ENCODE assay signal across 8 cellular contexts in the genomic region with DNA sequence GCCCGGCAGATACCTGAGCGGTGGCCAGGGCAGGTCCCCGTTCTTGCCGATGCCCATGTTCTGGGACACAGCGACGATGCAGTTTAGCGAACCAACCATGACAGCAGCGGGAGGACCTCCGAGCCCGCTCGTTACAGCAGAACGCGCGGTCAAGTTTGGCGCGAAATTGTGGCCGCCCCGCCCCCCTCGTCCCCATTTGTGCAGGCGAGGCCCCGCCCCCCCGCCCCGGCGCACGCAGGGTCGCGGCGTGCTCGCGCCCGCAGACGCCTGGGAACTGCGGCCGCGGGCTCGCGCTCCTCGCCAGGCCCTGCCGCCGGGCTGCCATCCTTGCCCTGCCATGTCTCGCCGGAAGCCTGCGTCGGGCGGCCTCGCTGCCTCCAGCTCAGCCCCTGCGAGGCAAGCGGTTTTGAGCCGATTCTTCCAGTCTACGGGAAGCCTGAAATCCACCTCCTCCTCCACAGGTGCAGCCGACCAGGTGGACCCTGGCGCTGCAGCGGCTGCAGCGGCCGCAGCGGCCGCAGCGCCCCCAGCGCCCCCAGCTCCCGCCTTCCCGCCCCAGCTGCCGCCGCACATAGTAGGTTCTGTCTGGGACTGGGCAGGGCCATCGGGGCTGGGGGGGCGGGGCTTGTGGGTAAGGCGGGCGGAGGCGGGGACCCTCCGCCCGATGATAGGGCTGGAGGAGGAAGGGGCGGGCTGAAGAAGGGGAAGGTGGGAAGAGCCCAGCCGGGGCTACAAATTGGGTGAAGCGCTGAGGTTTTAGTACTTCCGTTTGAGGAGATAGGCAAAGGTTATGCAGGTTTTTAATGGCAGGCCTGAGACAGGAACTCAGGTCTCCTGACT. TPM values are rescaled to one million over a fixed set of nuclear protein-coding genes. Genes with fewer than 3 reads are reported as not detected.
DNase-seq lines count a peak whose midpoint lies in the region; ATAC-seq, FAIRE-seq and TF ChIP-seq lines count a peak whose summit lies in the region.

A gene (minus strand): TSS at position 593 of the 840 bp plus-strand sequence. CDS start 494 bp downstream, at position 99.
A gene (plus strand): TSS at position 262 of the 840 bp plus-strand sequence. CDS start 76 bp downstream, at position 338.

- peak within 1 kb of the TSS; percentile 87 for H3K4me3 Mint-ChIP-seq in T-helper 17 cell

- peak; percentile 89 for TF ChIP-seq POLR2A in GM12891 (IDR thresholded peaks at IDR 0.05; ENCODE audit: low read depth, low read length)
- TF ChIP-seq POLR2A in prostate gland (IDR thresholded peaks at IDR 0.05): no peak

- no peaks in the 10 kb centered on the region for H3K27me3 ChIP-seq in right atrium auricular region
- H3K27me3 ChIP-seq in prostate gland (replicated peaks; ENCODE audit: insufficient read depth): no peaks in the 10 kb centered on the region

- ATAC-seq in HG02884 (IDR thresholded peaks at IDR 0.05; ENCODE audit: unreplicated experiment) (peak; percentile 29), T-helper 17 cell (peak; percentile 79)

- H3K27ac Mint-ChIP-seq in T-helper 17 cell: peak within 1 kb of the TSS; percentile 68

- H3K9me3 ChIP-seq in T-helper 17 cell (ENCODE audit: control insufficient read depth, low read length, poor library complexity, severe bottlenecking) (no peaks in the 10 kb centered on the region), right atrium auricular region (no peaks in the 10 kb centered on the region), prostate gland (no peaks in the 10 kb centered on the region)

- H3K36me3 ChIP-seq in right atrium auricular region (peaks cover 13% of the 10 kb centered on the region), prostate gland (no peaks in the 10 kb centered on the region)

- DNase-seq in GM12891 (ENCODE audit: insufficient read length, low spot score) (peak; percentile 84), NCI-H187 (lab: John Stamatoyannopoulos, UW) (peak; percentile 75 to 84), T-helper 17 cell (peak; percentile 80 to 84 (median 83)), right atrium auricular region (ENCODE audit: low spot score) (peak; percentile 76), prostate gland (ENCODE audit: low spot score) (peak; percentile 76), ureter (ENCODE audit: low spot score) (peak; percentile 89)

- H3K4me1 Mint-ChIP-seq in T-helper 17 cell: peaks cover 14% of the 10 kb centered on the region

- peak within 1 kb of the TSS; percentile 94 to 99 for H3K4me3 ChIP-seq in right atrium auricular region
- peak within 1 kb of the TSS; percentile 77 to 95 for H3K4me3 ChIP-seq in prostate gland

- H3K4me1 ChIP-seq in right atrium auricular region: peaks cover 0 to 18% of the 10 kb centered on the region in 2 donors
- peaks cover 3% of the 10 kb centered on the region for H3K4me1 ChIP-seq in prostate gland (replicated peaks)

- intact Hi-C loops in prostate gland (cut with DNase I): no loop called here

- no peaks in the 10 kb centered on the region for H3K27me3 Mint-ChIP-seq in T-helper 17 cell

- peak; percentile 97 for FAIRE-seq in GM12891 (lab: Jason Lieb, UNC)

- H3K36me3 Mint-ChIP-seq in T-helper 17 cell (ENCODE audit: low read depth): peaks cover 4% of the 10 kb centered on the region

- TF ChIP-seq CTCF in right atrium auricular region (IDR thresholded peaks at IDR 0.05) (peak in 1 of 2 donors; percentile 52), prostate gland (IDR thresholded peaks at IDR 0.05) (peak in 2 of 4 experiments; percentile 13 to 30)

- H3K27ac ChIP-seq in angular gyrus (ENCODE audit: low read depth, low read length) (peak within 1 kb of the TSS; percentile 95), right atrium auricular region (peak within 1 kb of the TSS; percentile 93 to 99), prostate gland (peak within 1 kb of the TSS; percentile 93)

- WGBS in prostate gland: under 1% methylated on average over 25 of the region's 74 CpGs

TF ChIP-seq in GM12891, 5 proteins besides CTCF, POLR2A, EP300 and RAD21:
- TF ChIP-seq PAX5 (IDR thresholded peaks at IDR 0.05; ENCODE audit: insufficient read depth, low read length, severe bottlenecking) (no peak), TAF1 (IDR thresholded peaks at IDR 0.05; ENCODE audit: low read depth, low read length) (peak; percentile 52), SPI1 (IDR thresholded peaks at IDR 0.05; ENCODE audit: low read depth, low read length) (peak; percentile 46), POU2F2 (IDR thresholded peaks at IDR 0.05; ENCODE audit: low read depth, low read length) (no peak), POLR2AphosphoS5 (IDR thresholded peaks at IDR 0.05; ENCODE audit: low read depth, low read length) (peak; percentile 87)

RNA-seq across cellular contexts. Expression of the first gene that starts in this region (rescaled TPM):
- polyA plus RNA-seq in GM12891 (2012; ENCODE audit: low read depth, missing spikeins): 36.2 TPM
- 1 to 10 TPM; 5.7 to 8.3 TPM for total RNA-seq in T-helper 17 cell
- 1 to 10 TPM; 3.9 to 4.8 TPM for total RNA-seq in right atrium auricular region
- 10 to 100 TPM in 1 of 2 donors, 1 to 10 TPM in 1; 6.8 to 15.7 TPM for total RNA-seq in prostate gland
- 21.6 TPM for total RNA-seq in ureter

RNA-seq across cellular contexts. Expression of the second gene that starts in this region (rescaled TPM):
- polyA plus RNA-seq in GM12891 (2012; ENCODE audit: low read depth, missing spikeins): 7.1 TPM
- total RNA-seq in T-helper 17 cell (10 to 100 TPM; 12.6 to 17.2 TPM), right atrium auricular region (1 to 10 TPM; 6.8 to 9.9 TPM), prostate gland (10 to 100 TPM; 12.6 to 14.9 TPM), ureter (26.0 TPM)

Comparison
In these comparisons a context has a peak if more than half of its experiments do, and no peak if none do; other contexts are left out.
1. Peak in every context shown above with its lines: DNase-seq, ATAC-seq, H3K4me3 ChIP-seq and H3K27ac ChIP-seq.